1 cellular context compared by ENCODE assay signal in genomic region chr6:113004691-113005270, GRCh38.
TF ChIP-seq lines count a peak whose summit lies in the region.

No MANE protein-coding gene starts in this region.

TF ChIP-seq in GM23338, 12 proteins besides CTCF, POLR2A, EP300 and RAD21 (continued from another document):
- no peak for TF ChIP-seq ZNF462 (CRISPR knock-in tag; IDR thresholded peaks at IDR 0.05)
- TF ChIP-seq REST (IDR thresholded peaks at IDR 0.05; ENCODE audit: unreplicated experiment): no peak
- no peak for TF ChIP-seq CREB1 (CRISPR knock-in tag; IDR thresholded peaks at IDR 0.05; ENCODE audit: low read depth)
- no peak for TF ChIP-seq ZNF114 (CRISPR knock-in tag; IDR thresholded peaks at IDR 0.05)
- TF ChIP-seq EZH2phosphoT487 (IDR thresholded peaks at IDR 0.05; ENCODE audit: unreplicated experiment): no peak
- TF ChIP-seq JUNB (IDR thresholded peaks at IDR 0.05; ENCODE audit: unreplicated experiment): no peak
